Comparison of ENCODE assay signal across 8 cellular contexts in genomic region chr18:23586249-23587196, GRCh38. TPM values are rescaled to one million over a fixed set of nuclear protein-coding genes. Genes with fewer than 3 reads are reported as not detected.
DNase-seq lines count a peak whose midpoint lies in the region; TF ChIP-seq lines count a peak whose summit lies in the region.

TSS of gene NPC1 (minus strand) at chr18:23586506. CDS start at chr18:23586343, 163 bp downstream.

- TF ChIP-seq RAD21 in neural cell (conservative IDR thresholded peaks at IDR 0.05), result peak; percentile 53

- intact Hi-C loops in stomach (cut with DNase I; ENCODE audit: low total_unique reads), result no loop called here

- peaks cover 23% of the 10 kb centered on the region for H3K79me2 ChIP-seq in neural cell (replicated peaks; ENCODE audit: insufficient read depth, low read length)

- TF ChIP-seq CTCF in LNCaP clone FGC (IDR thresholded peaks at IDR 0.05; ENCODE audit: control insufficient read depth, extremely low read depth, insufficient read depth) (peak; percentile 91), fibroblast of the aortic adventitia (IDR thresholded peaks at IDR 0.05; ENCODE audit: insufficient read depth, low read length) (peak; percentile 88), neural cell (IDR thresholded peaks at IDR 0.05; ENCODE audit: poor library complexity, severe bottlenecking) (peak; percentile 77), stomach (IDR thresholded peaks at IDR 0.05) (peak in 5 of 7 experiments; percentile 75 to 99 (median 96))

- TF ChIP-seq POLR2A in Raji (IDR thresholded peaks at IDR 0.05; ENCODE audit: insufficient read depth, low read depth, low read length) (peak; percentile 89), stomach (IDR thresholded peaks at IDR 0.05) (peak in 2 of 4 donors; percentile 57 to 71)

- peak within 1 kb of the TSS; percentile 91 for H2AFZ ChIP-seq in neural cell (ENCODE audit: low read depth, low read length)

- H3K27me3 ChIP-seq in neural cell (ENCODE audit: insufficient read depth, low read depth, low read length) (no peaks in the 10 kb centered on the region), stomach (no peaks in the 10 kb centered on the region)

- peak within 1 kb of the TSS; percentile 87 for H3K4me3 ChIP-seq in LNCaP clone FGC (ENCODE audit: low read depth, low read length)
- H3K4me3 ChIP-seq in fibroblast of the aortic adventitia (ENCODE audit: low read depth, low read length), result peak within 1 kb of the TSS; percentile 91
- peak within 1 kb of the TSS; percentile 85 for H3K4me3 ChIP-seq in neural cell (ENCODE audit: low read length)
- H3K4me3 ChIP-seq in stomach, result peak within 1 kb of the TSS; percentile 74 to 94 (median 80)

- H3K9me3 ChIP-seq in ES-I3 (ENCODE audit: control insufficient read depth, insufficient read depth, low read length), result no peaks in the 10 kb centered on the region
- H3K9me3 ChIP-seq in neural cell (ENCODE audit: low read length), result no peaks in the 10 kb centered on the region
- H3K9me3 ChIP-seq in stomach, result no peaks in the 10 kb centered on the region

- TF ChIP-seq EP300 in neural cell (conservative IDR thresholded peaks at IDR 0.05; ENCODE audit: poor library complexity, severe bottlenecking) (peak; percentile 66), stomach (IDR thresholded peaks at IDR 0.05) (no peak)

- DNase-seq in H4 (ENCODE audit: low spot score) (peak; percentile 93), LNCaP clone FGC (ENCODE audit: low read depth) (peak; percentile 70), fibroblast of the aortic adventitia (ENCODE audit: low read depth) (peak; percentile 94), stomach (peak; percentile 96)
- peak; percentile 92 for DNase-seq in activated effector memory CD4-positive, alpha-beta T cell treated with Interleukin-2 at 50 U/mL for 16 hours

- H4K20me1 ChIP-seq in neural cell (ENCODE audit: insufficient read depth), result no peaks in the 10 kb centered on the region

- H3K27ac ChIP-seq in neural cell (ENCODE audit: low read length) (peak within 1 kb of the TSS; percentile 85), stomach (peak within 1 kb of the TSS; percentile 99 to 100 (median 100))

- H3K4me2 ChIP-seq in neural cell (ENCODE audit: low read length), result peak within 1 kb of the TSS; percentile 63

- 0 to 1% (median 0%) methylated on average over 45 to 95 of the region's 95 CpGs for WGBS in stomach, 5 donors

- H3K9ac ChIP-seq in ES-I3 (ENCODE audit: low read depth, low read length) (peak within 1 kb of the TSS; percentile 95), neural cell (ENCODE audit: low read length) (peak within 1 kb of the TSS; percentile 91)

- no peaks in the 10 kb centered on the region for H3F3A ChIP-seq in neural cell (ENCODE audit: insufficient read depth, low read length, poor library complexity, severe bottlenecking)

- H3K36me3 ChIP-seq in ES-I3 (ENCODE audit: insufficient read depth, low read length), result no peaks in the 10 kb centered on the region
- no peaks in the 10 kb centered on the region for H3K36me3 ChIP-seq in neural cell (ENCODE audit: insufficient read depth, low read length)
- no peaks in the 10 kb centered on the region for H3K36me3 ChIP-seq in stomach

- H3K9me2 ChIP-seq in neural cell (ENCODE audit: insufficient read depth, low read length), result no peaks in the 10 kb centered on the region

- H3K4me1 ChIP-seq in ES-I3 (ENCODE audit: insufficient read depth, low read length) (no peaks in the 10 kb centered on the region; the same call in 1 of the 2 replicates), stomach (peaks cover 25 to 51% (median 41%) of the 10 kb centered on the region in 4 donors)

TF ChIP-seq in neural cell, 6 proteins besides CTCF, POLR2A, EP300 and RAD21:
- TF ChIP-seq EZH2 (IDR thresholded peaks at IDR 0.05; ENCODE audit: borderline replicate concordance, insufficient read depth, low read length, poor library complexity, severe bottlenecking) (no peak), MXI1 (conservative IDR thresholded peaks at IDR 0.05; ENCODE audit: poor library complexity, severe bottlenecking) (peak; percentile 74), TAF1 (IDR thresholded peaks at IDR 0.05; ENCODE audit: low read depth) (peak; percentile 54), POLR2AphosphoS5 (IDR thresholded peaks at IDR 0.05) (peak; percentile 67), SMC3 (conservative IDR thresholded peaks at IDR 0.05; ENCODE audit: poor library complexity) (peak; percentile 46), REST (IDR thresholded peaks at IDR 0.05; ENCODE audit: borderline replicate concordance) (peak; percentile 69)

RNA-seq across cellular contexts. Expression of gene NPC1, which starts in this region (rescaled TPM):
- 32.8 and 34.9 TPM in 2 replicates for total RNA-seq in H4 (2014; rRNA removed; shearing (Covaris generic))
- total RNA-seq in fibroblast of the aortic adventitia (ENCODE audit: low replicate concordance) (27.6 and 51.3 TPM in 2 replicates), stomach (100 to 1,000 TPM in 1 of 5 donors, 10 to 100 TPM in 4; 58.0 to 219 (median 61.7) TPM)
- polyA plus RNA-seq in neural cell (20.9 and 21.7 TPM in 2 replicates), stomach (10 to 100 TPM in 2 of 3 donors, 1 to 10 TPM in 1; 7.6 to 20.0 (median 11.9) TPM)
- polyA minus RNA-seq in neural cell, result 35.3 and 39.5 TPM in 2 replicates

Comparison
In these comparisons a context has a peak if more than half of its experiments do, and no peak if none do; other contexts are left out.
1. Peak in every context shown above with its lines: DNase-seq, H3K4me3 ChIP-seq and H3K27ac ChIP-seq.